ENCODE assay signal across 11 cellular contexts in the genomic region with DNA sequence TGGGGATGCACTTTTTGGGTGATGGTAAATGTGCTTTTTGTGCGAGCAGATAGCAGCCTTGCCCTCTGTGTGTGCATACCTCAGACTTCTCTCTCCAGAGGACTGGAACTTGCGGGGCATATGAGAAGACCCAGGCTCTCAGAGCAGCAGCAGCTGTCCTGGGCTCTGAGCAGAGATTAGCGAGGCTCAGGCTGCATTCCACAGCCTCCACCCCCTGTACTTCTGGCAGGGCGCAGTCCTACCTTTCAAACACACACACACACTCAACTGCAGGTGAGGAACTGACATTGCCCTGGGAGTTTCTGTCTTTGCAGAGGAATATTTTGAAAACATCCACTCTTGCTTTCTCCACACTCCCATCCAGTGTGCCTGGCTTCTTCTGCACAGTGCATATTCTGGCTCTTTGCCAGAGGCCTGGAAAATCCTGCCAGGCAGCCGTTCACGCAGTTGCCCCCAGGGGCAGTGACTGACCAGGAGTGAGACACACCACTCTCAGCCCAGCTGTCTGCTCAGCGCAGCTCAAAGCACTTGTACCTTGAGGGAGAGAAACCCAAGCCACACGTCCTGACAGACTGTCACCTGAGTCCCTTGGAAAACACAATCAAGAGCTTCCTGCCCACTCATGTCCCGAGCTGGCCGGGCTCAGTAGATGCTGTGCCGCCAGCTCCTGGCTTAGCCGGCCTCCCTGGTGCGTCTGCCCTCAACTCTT.
A peak's percentile ranks its signal among the peaks of the same experiment; 100 is the strongest.
DNase-seq lines count a peak whose midpoint lies in the region; ATAC-seq and TF ChIP-seq lines count a peak whose summit lies in the region.
"Had no signal": no experiment of that assay in that cellular context is flagged by ENCODE, and none has a peak within 500 bp of the region (broad histone marks: within the 10 kb centered on the region; RNA-seq: fewer than 3 reads in every experiment).

No MANE protein-coding gene starts in this region.

- H3K4me1 ChIP-seq in left lung: no peaks in the 10 kb centered on the region
- H3K4me1 ChIP-seq: SJSA1, tibial nerve had no signal

- H3K27me3 ChIP-seq in left lung: no peaks in the 10 kb centered on the region
- H3K27me3 ChIP-seq: SJSA1, tibial nerve had no signal

- no peak for TF ChIP-seq CTCF in left lung (IDR thresholded peaks at IDR 0.05)

- peak; percentile 88 for ATAC-seq in left lung
- no peak for ATAC-seq in HG03039 (IDR thresholded peaks at IDR 0.05; ENCODE audit: unreplicated experiment)

- intact Hi-C loops in left lung (cut with DNase I): no loop called here

- peak; percentile 89 for DNase-seq in COLO668 (lab: John Stamatoyannopoulos, UW; ENCODE audit: unreplicated experiment)
- peak; percentile 79 for DNase-seq in NCI-H187 treated with DMSO at 0.1 percent for 48 hours (lab: John Stamatoyannopoulos, UW)
- peak in 1 of 2 donors; percentile 70 for DNase-seq in left lung
- no peak for DNase-seq in stimulated activated CD4-positive, alpha-beta T cell treated with anti-CD3 and anti-CD28 coated beads, Interleukin-12 subunit alpha, Interleukin-12 subunit beta, amount 100 ng/mL, for 4 hours
- DNase-seq in SKM-1 (lab: John Stamatoyannopoulos, UW; ENCODE audit: unreplicated experiment): no peak
- DNase-seq in T-helper 9 cell: no peak
- DNase-seq: IMR-90 had no signal

- no peaks in the 10 kb centered on the region for H3K36me3 ChIP-seq in left lung
- H3K36me3 ChIP-seq: SJSA1, tibial nerve had no signal

- peak overlapping the region; percentile 39 for H3K27ac ChIP-seq in angular gyrus (ENCODE audit: low read depth, low read length)
- H3K27ac ChIP-seq in left lung: no peak overlapping the region
- H3K27ac ChIP-seq: SJSA1, tibial nerve had no signal

- H3K4me3 ChIP-seq in left lung: no peak overlapping the region
- H3K4me3 ChIP-seq: SJSA1, tibial nerve had no signal

- no peaks in the 10 kb centered on the region for H3K9me3 ChIP-seq in left lung
- H3K9me3 ChIP-seq: SJSA1, tibial nerve had no signal

Comparison
In these comparisons a context has a peak if more than half of its experiments do, and no peak if none do; other contexts are left out.
1. DNase-seq: peak in COLO668 (single experiment) and NCI-H187 treated with DMSO at 0.1 percent for 48 hours (single experiment); none in stimulated activated CD4-positive, alpha-beta T cell treated with anti-CD3 and anti-CD28 coated beads, Interleukin-12 subunit alpha, Interleukin-12 subunit beta, amount 100 ng/mL, for 4 hours (single experiment), SKM-1 (single experiment) and T-helper 9 cell (single experiment).